In genomic region chr1:232965124-232965911, GRCh38 we compare ENCODE assay signal across 14 cellular contexts. TPM values are rescaled to one million over a fixed set of nuclear protein-coding genes. Genes with fewer than 3 reads are reported as not detected.
DNase-seq lines count a peak whose midpoint lies in the region; ATAC-seq, FAIRE-seq and TF ChIP-seq lines count a peak whose summit lies in the region.
"Had no signal": no experiment of that assay in that cellular context is flagged by ENCODE, and none has a peak within 500 bp of the region (broad histone marks: within the 10 kb centered on the region; RNA-seq: fewer than 3 reads in every experiment).

No MANE protein-coding gene starts in this region.

- 70 to 85% (median 77%) methylated on average over 9 to 10 of the region's 10 CpGs for WGBS in spleen, 5 donors
- WGBS in HepG2 (ENCODE audit: low lambda C conversion rate) = 96% methylated on average over 4 of the region's 10 CpGs

- intact Hi-C loops in colonic mucosa (cut with DNase I) (no loop called here), spleen (cut with DNase I; ENCODE audit: low total_unique reads) (no loop called here), HepG2 (cut with micrococcal nuclease; ENCODE audit: unreplicated experiment) (no loop called here)

- TF ChIP-seq POLR2A in spleen (IDR thresholded peaks at IDR 0.05) = no peak
- TF ChIP-seq POLR2A in HepG2 (IDR thresholded peaks at IDR 0.05; ENCODE audit: insufficient read depth in 1 of 2, low read depth in 2 of 2, low read length in 2 of 2) = no peak

- H3K9me3 ChIP-seq in colonic mucosa (no peaks in the 10 kb centered on the region), skeletal muscle tissue (ENCODE audit: control insufficient read depth in 3 of 3, low read length in 3 of 3) (no peaks in the 10 kb centered on the region), spleen (no peaks in the 10 kb centered on the region), HepG2 (ENCODE audit: low read length) (no peaks in the 10 kb centered on the region)
- H3K9me3 ChIP-seq: Caco-2, thoracic aorta had no signal

- peaks cover 34% of the 10 kb centered on the region for H3K36me3 Mint-ChIP-seq in activated CD8-positive, alpha-beta memory T cell treated with anti-CD3 and anti-CD28 coated beads, Interleukin-2, amount 10 ng/mL, durations not matched to agents 7 days and 5 days

- H3K27me3 Mint-ChIP-seq in activated CD8-positive, alpha-beta memory T cell treated with anti-CD3 and anti-CD28 coated beads, Interleukin-2, amount 10 ng/mL, durations not matched to agents 7 days and 5 days = no peaks in the 10 kb centered on the region
- H3K27me3 Mint-ChIP-seq: memory B cell had no signal

- H3K4me2 ChIP-seq in HepG2 (ENCODE audit: low read depth, low read length) = no peak overlapping the region

- TF ChIP-seq CTCF in colonic mucosa (IDR thresholded peaks at IDR 0.05) = no peak
- TF ChIP-seq CTCF in spleen (IDR thresholded peaks at IDR 0.05 in 8 of 11, conservative IDR thresholded peaks at IDR 0.05 in 3 of 11) = no peak
- TF ChIP-seq CTCF in HepG2 (CRISPR knock-in tag; IDR thresholded peaks at IDR 0.05) = no peak

- H3K9ac ChIP-seq in colonic mucosa (ENCODE audit: low read depth in 2 of 2, low read length in 2 of 2) (no peak overlapping the region), skeletal muscle tissue (ENCODE audit: low read depth in 1 of 3, low read length in 3 of 3) (peak overlapping the region in 2 of 3 donors; percentile 23 to 72), HepG2 (ENCODE audit: insufficient read depth, low read depth, low read length) (no peak overlapping the region)

- CTCF ChIA-PET in activated CD8-positive, alpha-beta memory T cell treated with anti-CD3 and anti-CD28 coated beads, Interleukin-2, amount 10 ng/mL, durations not matched to agents 7 days and 5 days (lab: Charles Lee) = interaction anchor here (0.9 to 1.3 kb wide), 2 partner anchors 10 to 12 kb away, joined by 3 to 6 read pairs; no protein-coding TSS in a partner anchor
- CTCF ChIA-PET in HepG2 (lab: Yijun Ruan, JAX; ENCODE audit: low intra/inter-chr PET ratio, low total read pairs) = no interaction called here

- BruUV-seq in HepG2 (replicated peaks; lab: Mats Ljungman, UMichigan) = no TSS peak

- H3K4me3 ChIP-seq in colonic mucosa (no peak overlapping the region), skeletal muscle tissue (ENCODE audit: low read length in 3 of 3) (peak overlapping the region; percentile 33 to 50 (median 42)), spleen (no peak overlapping the region), HepG2 (replicated peaks in 1 of 3; ENCODE audit: insufficient read depth in 1 of 3, low read depth in 2 of 3, low read length in 3 of 3) (no peak overlapping the region)
- H3K4me3 ChIP-seq: thoracic aorta had no signal

- H3K4me3 Mint-ChIP-seq in activated CD8-positive, alpha-beta memory T cell treated with anti-CD3 and anti-CD28 coated beads, Interleukin-2, amount 10 ng/mL, durations not matched to agents 7 days and 5 days = no peak overlapping the region
- H3K4me3 Mint-ChIP-seq: memory B cell had no signal

- no peak overlapping the region for H3K27ac Mint-ChIP-seq in activated CD8-positive, alpha-beta memory T cell treated with anti-CD3 and anti-CD28 coated beads, Interleukin-2, amount 10 ng/mL, durations not matched to agents 7 days and 5 days
- H3K27ac Mint-ChIP-seq: memory B cell had no signal

- no peak for ATAC-seq in activated CD8-positive, alpha-beta memory T cell treated with anti-CD3 and anti-CD28 coated beads, Interleukin-2, amount 10 ng/mL, durations not matched to agents 7 days and 5 days
- ATAC-seq in HG02642 (IDR thresholded peaks at IDR 0.05; ENCODE audit: poor library complexity, unreplicated experiment) (peak; percentile 51), HepG2 (no peak)

- no peak overlapping the region for H2AFZ ChIP-seq in HepG2 (ENCODE audit: low read length)

- no peak for TF ChIP-seq EP300 in HepG2 (IDR thresholded peaks at IDR 0.05; ENCODE audit: low read depth in 2 of 2, low read length in 2 of 2)
- no peak for TF ChIP-seq EP300 in HepG2 (CRISPR knock-in tag; IDR thresholded peaks at IDR 0.05; ENCODE audit: borderline replicate concordance)

- peak overlapping the region; percentile 61 for H3K27ac ChIP-seq in colonic mucosa
- peak overlapping the region; percentile 61 for H3K27ac ChIP-seq in skeletal muscle tissue (ENCODE audit: low read depth, low read length)
- peak overlapping the region in 1 of 8 donors; percentile 5 for H3K27ac ChIP-seq in spleen
- H3K27ac ChIP-seq in HepG2 (ENCODE audit: extremely low read length, insufficient read depth, low read length) = no peak overlapping the region
- H3K27ac ChIP-seq: thoracic aorta had no signal

- H3K27me3 ChIP-seq in colonic mucosa = no peaks in the 10 kb centered on the region
- no peaks in the 10 kb centered on the region for H3K27me3 ChIP-seq in skeletal muscle tissue (ENCODE audit: control insufficient read depth in 3 of 3, insufficient read depth in 3 of 3, low read length in 3 of 3)
- no peaks in the 10 kb centered on the region for H3K27me3 ChIP-seq in spleen (replicated peaks in 1 of 7)
- no peaks in the 10 kb centered on the region for H3K27me3 ChIP-seq in HepG2 (ENCODE audit: control insufficient read depth in 1 of 2, insufficient read depth in 2 of 2, low read length in 2 of 2)

- no peak for TF ChIP-seq RAD21 in HepG2 (CRISPR knock-in tag; IDR thresholded peaks at IDR 0.05)

- peak; percentile 30 for DNase-seq in activated CD8-positive, alpha-beta memory T cell treated with anti-CD3 and anti-CD28 coated beads, Interleukin-2, amount 50 U/mL, for 48 hours
- DNase-seq in activated CD8-positive, alpha-beta memory T cell treated with anti-CD3 and anti-CD28 coated beads, Interleukin-2, amount 10 ng/mL, durations not matched to agents 7 days and 5 days = no peak
- DNase-seq in colonic mucosa (no peak), OCI-M2 (lab: John Stamatoyannopoulos, UW; ENCODE audit: unreplicated experiment) (no peak), spleen (no peak), HepG2 (ENCODE audit: low spot score) (no peak)
- DNase-seq: Caco-2, cerebellar nuclear complex, NCI-H2107, occipital lobe had no signal

- no peaks in the 10 kb centered on the region for H3K9me3 Mint-ChIP-seq in activated CD8-positive, alpha-beta memory T cell treated with anti-CD3 and anti-CD28 coated beads, Interleukin-2, amount 10 ng/mL, durations not matched to agents 7 days and 5 days (ENCODE audit: low read depth)
- H3K9me3 Mint-ChIP-seq: memory B cell had no signal

- no peaks in the 10 kb centered on the region for H3K79me2 ChIP-seq in HepG2 (ENCODE audit: insufficient read depth, low read length)

- H3K36me3 ChIP-seq in colonic mucosa (no peaks in the 10 kb centered on the region), skeletal muscle tissue (ENCODE audit: control insufficient read depth in 3 of 3, insufficient read depth in 3 of 3, low read length in 3 of 3) (peaks cover 0 to 5% (median 4%) of the 10 kb centered on the region in 3 donors), spleen (peaks cover 0 to 76% (median 9%) of the 10 kb centered on the region in 6 donors), HepG2 (replicated peaks in 1 of 2; ENCODE audit: control insufficient read depth in 1 of 2, insufficient read depth in 2 of 2, low read length in 2 of 2) (peaks cover 4 to 53% of the 10 kb centered on the region in 2 experiments; a peak in 4 of 5 replicates)
- H3K36me3 ChIP-seq: thoracic aorta had no signal

- H3K4me1 Mint-ChIP-seq in activated CD8-positive, alpha-beta memory T cell treated with anti-CD3 and anti-CD28 coated beads, Interleukin-2, amount 10 ng/mL, durations not matched to agents 7 days and 5 days = peaks cover 19% of the 10 kb centered on the region

- POLR2A ChIA-PET in HepG2 (lab: Yijun Ruan, JAX) = no interaction called here

- H4K20me1 ChIP-seq in HepG2 (ENCODE audit: insufficient read depth, low read length) = no peaks in the 10 kb centered on the region

- H3K4me1 ChIP-seq in colonic mucosa = no peaks in the 10 kb centered on the region
- peaks cover 48 to 59% (median 51%) of the 10 kb centered on the region in 3 donors for H3K4me1 ChIP-seq in skeletal muscle tissue (ENCODE audit: control insufficient read depth in 3 of 3, insufficient read depth in 3 of 3, low read length in 3 of 3)
- H3K4me1 ChIP-seq in spleen = peaks cover 0 to 23% (median 9%) of the 10 kb centered on the region in 6 donors
- no peaks in the 10 kb centered on the region for H3K4me1 ChIP-seq in HepG2 (ENCODE audit: insufficient read depth, low read length)

- in situ Hi-C loops in HepG2 (cut with HindIII; ENCODE audit: extremely low pct_ligation_motif_present, low pct_unique_long_range_greater_than_20kb) = loop anchor here (25.0 kb wide), 1 partner anchor 1103 kb away; no protein-coding TSS in a partner anchor

- FAIRE-seq in HepG2 (lab: Jason Lieb, UNC) = no peak

TF ChIP-seq in HepG2, 621 proteins besides CTCF, POLR2A, EP300 and RAD21 (continues in another document):
- no peak for TF ChIP-seq U2AF1 (optimal IDR thresholded peaks at IDR 0.05; ENCODE audit: low read depth, low read length)

RNA-seq across cellular contexts. Expression of gene NTPCR, which starts 14.9 kb away (rescaled TPM):
- 10 to 100 TPM; 27.2 to 27.5 TPM for total RNA-seq in activated CD8-positive, alpha-beta memory T cell treated with anti-CD3 and anti-CD28 coated beads, Interleukin-2, amount 10 ng/mL, durations not matched to agents 7 days and 5 days
- total RNA-seq in colonic mucosa = 10 to 100 TPM; 57.0 to 64.8 TPM
- 11.0 TPM for total RNA-seq in skeletal muscle tissue
- 10 to 100 TPM; 18.8 to 37.9 (median 24.1) TPM for total RNA-seq in spleen
- 10 to 100 TPM; 34.3 to 42.6 (median 40.9) TPM for polyA plus RNA-seq in spleen
- total RNA-seq in HepG2 (2016; rRNA removed; fragmentation: Illumina TruSeq; extraction: Trizol) = 47.0 and 65.1 TPM in 2 replicates
- total RNA-seq in HepG2 (2016; cell fraction: cytosol; rRNA removed; fragmentation: Illumina TruSeq; extraction: Trizol; ENCODE audit: low read depth) = 23.2 and 28.5 TPM in 2 replicates
- 49.0 and 57.6 TPM in 2 replicates for total RNA-seq in HepG2 (2016; cell fraction: insoluble cytoplasmic fraction; rRNA removed; fragmentation: Illumina TruSeq; extraction: Trizol)
- 37.3 and 42.9 TPM in 2 replicates for total RNA-seq in HepG2 (2016; cell fraction: membrane; rRNA removed; fragmentation: Illumina TruSeq; extraction: Trizol)
- 25.2 and 26.0 TPM in 2 replicates for total RNA-seq in HepG2 (2016; cell fraction: nucleus; rRNA removed; fragmentation: Illumina TruSeq; extraction: Trizol)
- 9.9 and 11.7 TPM in 2 replicates for polyA plus RNA-seq in HepG2 (2011; rRNA removed)
- 9.2 and 11.3 TPM in 2 replicates for polyA plus RNA-seq in HepG2 (2011; cell fraction: cytosol; rRNA removed)
- polyA plus RNA-seq in HepG2 (2011; cell fraction: nucleus; rRNA removed) = 8.6 and 8.8 TPM in 2 replicates
- polyA plus RNA-seq in HepG2 (2012) = 22.3 and 25.9 TPM in 2 replicates
- polyA plus RNA-seq in HepG2 (2016; cell fraction: cytosol; fragmentation: Illumina TruSeq; extraction: Trizol; ENCODE audit: low read depth) = 30.0 and 36.6 TPM in 2 replicates
- polyA plus RNA-seq in HepG2 (2016; cell fraction: insoluble cytoplasmic fraction; fragmentation: Illumina TruSeq; extraction: Trizol; ENCODE audit: low read depth) = 63.5 and 65.7 TPM in 2 replicates
- 41.2 and 46.3 TPM in 2 replicates for polyA plus RNA-seq in HepG2 (2016; cell fraction: membrane; fragmentation: Illumina TruSeq; extraction: Trizol; ENCODE audit: low read depth)
- 32.2 and 43.6 TPM in 2 replicates for polyA plus RNA-seq in HepG2 (2016; cell fraction: nucleus; fragmentation: Illumina TruSeq; extraction: Trizol; ENCODE audit: insufficient read depth, low read depth)
- 7.5 and 8.1 TPM in 2 replicates for polyA minus RNA-seq in HepG2 (2011; rRNA and poly(A)+ RNA removed; ENCODE audit: low replicate concordance)
- polyA minus RNA-seq in HepG2 (2011; cell fraction: cytosol; rRNA and poly(A)+ RNA removed) = 5.5 and 5.7 TPM in 2 replicates
- polyA minus RNA-seq in HepG2 (2011; cell fraction: nucleus; rRNA and poly(A)+ RNA removed) = 22.7 and 28.3 TPM in 2 replicates

Comparison
In these comparisons a context has a peak if more than half of its experiments do, and no peak if none do; other contexts are left out.
1. H3K4me3 ChIP-seq: peak in skeletal muscle tissue (3 of 3); none in colonic mucosa (single experiment), spleen (0 of 8) and HepG2 (0 of 3).
2. H3K9ac ChIP-seq: peak in skeletal muscle tissue (2 of 3); none in colonic mucosa (0 of 2) and HepG2 (single experiment).